Comparison of ENCODE assay signal across 15 cellular contexts in the genomic region with DNA sequence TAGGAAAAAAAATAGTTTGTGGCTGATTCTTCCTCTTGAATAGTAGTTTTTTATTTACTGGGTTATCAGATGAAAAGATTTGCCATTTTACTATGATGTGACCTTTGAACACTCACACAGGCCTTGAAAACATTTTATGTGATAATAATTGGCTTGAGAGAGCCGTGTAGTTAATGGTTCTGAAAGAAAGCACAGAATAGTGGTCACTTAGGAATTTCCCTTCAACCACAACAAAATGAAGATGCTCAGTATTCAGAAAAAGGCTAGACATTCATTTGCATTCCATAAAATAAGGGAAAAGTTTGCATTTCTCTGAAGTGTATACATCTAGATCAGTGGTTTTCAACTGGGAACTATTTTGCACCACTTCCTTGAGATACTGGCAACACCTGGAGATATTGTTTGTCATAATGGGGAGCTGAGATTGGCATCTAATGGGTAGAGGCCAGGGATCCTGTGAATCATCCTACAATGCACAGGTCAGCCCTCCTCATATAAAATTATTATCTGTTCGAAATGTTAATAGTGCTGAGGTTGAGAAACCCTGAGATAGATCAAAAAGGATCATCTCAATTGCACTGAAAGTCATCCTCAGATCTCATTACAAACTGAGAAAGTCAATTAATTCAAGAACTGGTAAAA.
DNase-seq lines count a peak whose midpoint lies in the region; ATAC-seq, FAIRE-seq and TF ChIP-seq lines count a peak whose summit lies in the region.
"Had no signal": no experiment of that assay in that cellular context is flagged by ENCODE, and none has a peak within 500 bp of the region (broad histone marks: within the 10 kb centered on the region; RNA-seq: fewer than 3 reads in every experiment).

No MANE protein-coding gene starts in this region.

- no peak overlapping the region for H3K4me3 ChIP-seq in kidney (ENCODE audit: low read length in 2 of 2)
- H3K4me3 ChIP-seq: left lung had no signal

- no peaks in the 10 kb centered on the region for H3K36me3 Mint-ChIP-seq in nephron progenitor cell (ENCODE audit: low read depth)
- H3K36me3 Mint-ChIP-seq: activated naive CD8-positive, alpha-beta T cell treated with anti-CD3 and anti-CD28 coated beads for 36 hours; CD4-positive, alpha-beta memory T cell had no signal

- intact Hi-C loops in kidney (cut with DNase I): no loop called here
- intact Hi-C loops in sciatic nerve (cut with DNase I): no loop called here

- ATAC-seq in GM19035 (IDR thresholded peaks at IDR 0.05; ENCODE audit: unreplicated experiment): peak; percentile 86
- peak; percentile 70 for ATAC-seq in GM21825 (IDR thresholded peaks at IDR 0.05; ENCODE audit: unreplicated experiment)
- ATAC-seq in HG03135 (IDR thresholded peaks at IDR 0.05; ENCODE audit: unreplicated experiment): peak; percentile 81
- no peak for ATAC-seq in sciatic nerve
- ATAC-seq: left lung had no signal

- FAIRE-seq in kidney (lab: Jason Lieb, UNC): no peak

- no peaks in the 10 kb centered on the region for H3K9me3 ChIP-seq in kidney (ENCODE audit: control insufficient read depth in 1 of 2, low read length in 2 of 2)

- H3K36me3 ChIP-seq in kidney (ENCODE audit: control insufficient read depth in 1 of 2, insufficient read depth in 2 of 2, low read length in 2 of 2): no peaks in the 10 kb centered on the region
- H3K36me3 ChIP-seq: left lung had no signal

- H3K27ac ChIP-seq in kidney (ENCODE audit: low read depth in 2 of 2, low read length in 2 of 2): no peak overlapping the region
- H3K27ac ChIP-seq: epithelial cell of prostate, left lung had no signal

- TF ChIP-seq CTCF in kidney (IDR thresholded peaks at IDR 0.05; ENCODE audit: borderline replicate concordance, extremely low read depth, insufficient read depth) (no peak), nephron progenitor cell (IDR thresholded peaks at IDR 0.05) (no peak)

- H3K27me3 Mint-ChIP-seq in nephron progenitor cell (ENCODE audit: low read depth, poor library complexity): no peaks in the 10 kb centered on the region
- H3K27me3 Mint-ChIP-seq: activated naive CD8-positive, alpha-beta T cell treated with anti-CD3 and anti-CD28 coated beads for 36 hours; CD4-positive, alpha-beta memory T cell had no signal

- H3K9ac ChIP-seq in kidney (ENCODE audit: low read length in 2 of 2): no peak overlapping the region

- H3K9me3 Mint-ChIP-seq in nephron progenitor cell: no peaks in the 10 kb centered on the region
- H3K9me3 Mint-ChIP-seq: activated naive CD8-positive, alpha-beta T cell treated with anti-CD3 and anti-CD28 coated beads for 36 hours; nephron had no signal

- no peaks in the 10 kb centered on the region for H3K4me1 Mint-ChIP-seq in nephron progenitor cell
- H3K4me1 Mint-ChIP-seq: activated naive CD8-positive, alpha-beta T cell treated with anti-CD3 and anti-CD28 coated beads for 36 hours; CD4-positive, alpha-beta memory T cell; nephron had no signal

- DNase-seq in kidney tubule cell (ENCODE audit: low spot score) (peak; percentile 25), kidney (no peak), sciatic nerve (ENCODE audit: low spot score) (no peak), nephron progenitor cell (no peak), AG20443 (ENCODE audit: low spot score) (no peak)
- DNase-seq: activated naive CD8-positive, alpha-beta T cell treated with anti-CD3 and anti-CD28 coated beads for 36 hours; CD4-positive, alpha-beta memory T cell; left lung; NCI-H510A treated with DMSO at 0.1 percent for 48 hours; Right ventricle myocardium superior had no signal

- H3K27ac Mint-ChIP-seq in nephron progenitor cell: no peak overlapping the region
- H3K27ac Mint-ChIP-seq: activated naive CD8-positive, alpha-beta T cell treated with anti-CD3 and anti-CD28 coated beads for 36 hours; CD4-positive, alpha-beta memory T cell; nephron had no signal

- H3K4me1 ChIP-seq in kidney (ENCODE audit: control insufficient read depth in 1 of 2, insufficient read depth in 1 of 2, low read depth in 1 of 2, low read length in 2 of 2): no peaks in the 10 kb centered on the region
- H3K4me1 ChIP-seq: left lung had no signal

- H3K4me3 Mint-ChIP-seq in nephron progenitor cell: no peak overlapping the region
- H3K4me3 Mint-ChIP-seq: activated naive CD8-positive, alpha-beta T cell treated with anti-CD3 and anti-CD28 coated beads for 36 hours; CD4-positive, alpha-beta memory T cell; nephron had no signal
